9 cellular contexts compared by ENCODE assay signal in the genomic region with DNA sequence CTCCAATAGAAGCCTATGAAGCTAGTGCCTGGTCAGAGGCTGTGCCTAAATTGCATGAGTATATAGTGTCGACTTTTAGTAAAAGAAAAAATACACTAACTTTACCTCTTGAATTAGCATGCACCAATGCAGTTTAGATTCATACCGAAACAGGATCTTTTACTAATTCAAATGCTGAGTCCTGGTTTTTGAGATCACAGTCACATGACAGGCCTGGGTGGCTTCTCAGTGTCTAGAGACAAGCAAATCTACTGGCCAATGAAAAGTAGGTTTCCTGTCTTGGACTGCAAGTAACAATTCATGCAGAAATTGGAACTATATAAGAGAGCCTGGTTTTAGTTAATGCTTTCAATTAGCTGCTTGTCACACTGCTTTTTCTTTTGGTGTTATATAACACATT.
DNase-seq lines count a peak whose midpoint lies in the region; ATAC-seq and TF ChIP-seq lines count a peak whose summit lies in the region.
"Had no signal": no experiment of that assay in that cellular context is flagged by ENCODE, and none has a peak within 500 bp of the region (broad histone marks: within the 10 kb centered on the region; RNA-seq: fewer than 3 reads in every experiment).

No MANE protein-coding gene starts in this region.

- H3K4me3 ChIP-seq in GM12864 (ENCODE audit: low read depth, low read length), result no peak overlapping the region

- ATAC-seq in GM21360 (IDR thresholded peaks at IDR 0.05; ENCODE audit: unreplicated experiment), result peak; percentile 46
- peak; percentile 39 for ATAC-seq in HG03565 (IDR thresholded peaks at IDR 0.05; ENCODE audit: unreplicated experiment)
- no peak for ATAC-seq in HG03159 (IDR thresholded peaks at IDR 0.05; ENCODE audit: unreplicated experiment)
- ATAC-seq in HG02571 (IDR thresholded peaks at IDR 0.05; ENCODE audit: unreplicated experiment), result no peak
- ATAC-seq in GM21526 (IDR thresholded peaks at IDR 0.05; ENCODE audit: low FRiP score, unreplicated experiment), result no peak

- no peak for TF ChIP-seq CTCF in GM12864 (IDR thresholded peaks at IDR 0.05; ENCODE audit: low read depth, low read length, missing control alignments)

- DNase-seq in GM12864 (ENCODE audit: low read depth) (peak; percentile 70), head of caudate nucleus (peak in 23 of 42 donors; percentile 20 to 67 (median 42)), kidney glomerular epithelial cell (lab: John Stamatoyannopoulos, UW) (no peak)
- DNase-seq: activated T-cell treated with anti-CD3 and anti-CD28 coated beads for 4 hours had no signal

- intact Hi-C loops in head of caudate nucleus (cut with DNase I), result no loop called here

Comparison
In these comparisons a context has a peak if more than half of its experiments do, and no peak if none do; other contexts are left out.
1. ATAC-seq: peak in GM21360 (single experiment) and HG03565 (single experiment); none in HG03159 (single experiment), HG02571 (single experiment) and GM21526 (single experiment).